In the genomic region with DNA sequence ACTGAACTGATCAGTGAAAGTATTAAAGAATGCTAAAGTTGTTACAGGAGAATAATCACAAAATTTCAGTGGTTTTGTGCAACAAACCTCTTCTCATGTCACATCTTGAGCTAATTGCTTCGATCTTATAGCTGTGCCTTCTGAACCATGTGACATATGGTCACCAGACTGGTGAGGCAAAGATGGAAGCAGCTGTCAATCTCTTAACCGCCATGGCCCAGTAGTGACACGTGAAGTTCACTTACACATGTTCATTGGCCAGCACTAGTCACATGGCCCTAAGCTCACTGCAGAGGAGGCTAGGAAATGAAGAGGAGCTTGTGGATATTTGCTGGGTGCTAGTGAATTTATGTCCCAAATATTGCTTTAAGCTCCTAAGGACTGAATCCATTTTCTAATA, we compare ENCODE assay signal across 20 cellular contexts. TPM values are rescaled to one million over a fixed set of nuclear protein-coding genes. Genes with fewer than 3 reads are reported as not detected.
DNase-seq lines count a peak whose midpoint lies in the region; ATAC-seq and TF ChIP-seq lines count a peak whose summit lies in the region.
"Had no signal": no experiment of that assay in that cellular context is flagged by ENCODE, and none has a peak within 500 bp of the region (broad histone marks: within the 10 kb centered on the region; RNA-seq: fewer than 3 reads in every experiment).

No MANE protein-coding gene starts in this region.

- peaks cover 12% of the 10 kb centered on the region for H3K27me3 Mint-ChIP-seq in glutamatergic neuron (ENCODE audit: unreplicated experiment)
- peaks cover 3% of the 10 kb centered on the region for H3K27me3 Mint-ChIP-seq in activated naive CD4-positive, alpha-beta T cell treated with anti-CD3 and anti-CD28 coated beads for 36 hours (ENCODE audit: low read depth)

- peak overlapping the region; percentile 94 for H3K27ac Mint-ChIP-seq in glutamatergic neuron (ENCODE audit: unreplicated experiment)
- no peak overlapping the region for H3K27ac Mint-ChIP-seq in activated naive CD4-positive, alpha-beta T cell treated with anti-CD3 and anti-CD28 coated beads for 36 hours
- H3K27ac Mint-ChIP-seq: activated naive CD8-positive, alpha-beta T cell treated with anti-CD3 and anti-CD28 coated beads, Interleukin-2, amount 50 U/mL, for 24 hours; T-helper 17 cell had no signal

- no peaks in the 10 kb centered on the region for H3K36me3 Mint-ChIP-seq in glutamatergic neuron (ENCODE audit: unreplicated experiment)
- H3K36me3 Mint-ChIP-seq in activated naive CD4-positive, alpha-beta T cell treated with anti-CD3 and anti-CD28 coated beads for 36 hours (ENCODE audit: low read depth), result no peaks in the 10 kb centered on the region

- H3K9me3 ChIP-seq in left ventricle myocardium inferior (replicated peaks) (no peaks in the 10 kb centered on the region), vagina (no peaks in the 10 kb centered on the region)
- H3K9me3 ChIP-seq: BLaER1 treated with 17β-estradiol and CSF1 and Interleukin-3, amounts not matched to agents 10 nM and 100 nM had no signal

- H3K4me1 ChIP-seq in left ventricle myocardium inferior (peaks cover 40% of the 10 kb centered on the region), vagina (peaks cover 85% of the 10 kb centered on the region)

- DNase-seq in left ventricle myocardium inferior (no peak), Right ventricle myocardium superior (no peak), SK-MEL-5 (ENCODE audit: low read depth, low spot score) (peak; percentile 9), glutamatergic neuron (no peak), vagina (ENCODE audit: extremely low spot score in 2 of 2) (peak in 1 of 2 donors; percentile 58), NCI-H226 (no peak)
- no peak for DNase-seq in activated naive CD4-positive, alpha-beta T cell treated with anti-CD3 and anti-CD28 coated beads for 36 hours
- DNase-seq: activated CD4-positive, alpha-beta T cell treated with anti-CD3 and anti-CD28 coated beads, Interleukin-2, amount 50 U/mL, for 1 hour; activated CD8-positive, alpha-beta memory T cell treated with anti-CD3 and anti-CD28 coated beads, Interleukin-2, amount 50 U/mL, for 4 hours; activated effector memory CD4-positive, alpha-beta T cell treated with Interleukin-2 at 50 U/mL for 16 hours; activated naive CD8-positive, alpha-beta T cell treated with anti-CD3 and anti-CD28 coated beads, Interleukin-2, amount 50 U/mL, for 24 hours; cortex of kidney; NCI-H1105; NCI-H526; occipital lobe; T-helper 17 cell had no signal

- peak overlapping the region; percentile 69 for H3K4me3 Mint-ChIP-seq in glutamatergic neuron (ENCODE audit: unreplicated experiment)
- no peak overlapping the region for H3K4me3 Mint-ChIP-seq in activated naive CD4-positive, alpha-beta T cell treated with anti-CD3 and anti-CD28 coated beads for 36 hours
- H3K4me3 Mint-ChIP-seq: activated naive CD8-positive, alpha-beta T cell treated with anti-CD3 and anti-CD28 coated beads, Interleukin-2, amount 50 U/mL, for 24 hours; T-helper 17 cell had no signal

- H3K27me3 ChIP-seq in left ventricle myocardium inferior (ENCODE audit: low read depth) (peaks cover 21% of the 10 kb centered on the region), vagina (no peaks in the 10 kb centered on the region)
- H3K27me3 ChIP-seq: BLaER1 treated with 17β-estradiol and CSF1 and Interleukin-3, amounts not matched to agents 10 nM and 100 nM; hepatocyte had no signal

- H3K4me3 ChIP-seq in left ventricle myocardium inferior (no peak overlapping the region), vagina (no peak overlapping the region)
- H3K4me3 ChIP-seq: BLaER1 treated with 17β-estradiol and CSF1 and Interleukin-3, amounts not matched to agents 10 nM and 100 nM; hepatocyte had no signal

- CTCF ChIA-PET in activated naive CD4-positive, alpha-beta T cell treated with anti-CD3 and anti-CD28 coated beads for 36 hours (lab: Charles Lee), result interaction anchor here (1.7 kb wide), 1 partner anchor 44 kb away, joined by 6 read pairs; no protein-coding TSS in a partner anchor

- TF ChIP-seq CTCF in left ventricle myocardium inferior (IDR thresholded peaks at IDR 0.05; ENCODE audit: borderline replicate concordance) (no peak), glutamatergic neuron (IDR thresholded peaks at IDR 0.05; ENCODE audit: partially characterized antibody, unreplicated experiment) (no peak), vagina (IDR thresholded peaks at IDR 0.05) (no peak)

- no peak for TF ChIP-seq POLR2A in vagina (IDR thresholded peaks at IDR 0.05)

- H3K27ac ChIP-seq in left ventricle myocardium inferior (replicated peaks) (peak overlapping the region; percentile 66), vagina (peak overlapping the region; percentile 71)
- H3K27ac ChIP-seq: BLaER1 treated with 17β-estradiol and CSF1 and Interleukin-3, amounts not matched to agents 10 nM and 100 nM; hepatocyte had no signal

- H3K4me1 Mint-ChIP-seq in glutamatergic neuron (ENCODE audit: low read depth, unreplicated experiment), result peaks cover 68% of the 10 kb centered on the region
- H3K4me1 Mint-ChIP-seq in activated naive CD4-positive, alpha-beta T cell treated with anti-CD3 and anti-CD28 coated beads for 36 hours (ENCODE audit: low read depth), result peaks cover 14% of the 10 kb centered on the region

- ATAC-seq in Right ventricle myocardium superior (ENCODE audit: poor library complexity), result no peak
- ATAC-seq in GM18858 (IDR thresholded peaks at IDR 0.05; ENCODE audit: unreplicated experiment), result no peak
- ATAC-seq: activated naive CD8-positive, alpha-beta T cell treated with anti-CD3 and anti-CD28 coated beads, Interleukin-2, amount 50 U/mL, for 24 hours; T-helper 17 cell had no signal

- H3K9me3 Mint-ChIP-seq in glutamatergic neuron (ENCODE audit: unreplicated experiment), result peaks cover 18% of the 10 kb centered on the region
- H3K9me3 Mint-ChIP-seq in activated naive CD4-positive, alpha-beta T cell treated with anti-CD3 and anti-CD28 coated beads for 36 hours, result no peaks in the 10 kb centered on the region
- H3K9me3 Mint-ChIP-seq: activated naive CD8-positive, alpha-beta T cell treated with anti-CD3 and anti-CD28 coated beads, Interleukin-2, amount 50 U/mL, for 24 hours had no signal

- in situ Hi-C loops in SK-MEL-5 (cut with HindIII; ENCODE audit: low pct_unique_long_range_greater_than_20kb, low sequenced_read_pairs), result no loop called here

- H3K36me3 ChIP-seq in left ventricle myocardium inferior, result no peaks in the 10 kb centered on the region
- H3K36me3 ChIP-seq in vagina, result no peaks in the 10 kb centered on the region
- H3K36me3 ChIP-seq: BLaER1 treated with 17β-estradiol and CSF1 and Interleukin-3, amounts not matched to agents 10 nM and 100 nM had no signal

- intact Hi-C loops in left ventricle myocardium inferior (cut with micrococcal nuclease) (no loop called here), Right ventricle myocardium superior (cut with DNase I) (no loop called here), vagina (cut with DNase I) (no loop called here)
- intact Hi-C loops in activated naive CD4-positive, alpha-beta T cell treated with anti-CD3 and anti-CD28 coated beads for 36 hours (cut with micrococcal nuclease), result no loop called here

RNA-seq across cellular contexts. Expression of a gene that starts 32.5 kb away (rescaled TPM):
- 6.7 TPM for total RNA-seq in left ventricle myocardium inferior
- total RNA-seq in Right ventricle myocardium superior, result 7.4 TPM
- total RNA-seq in SK-MEL-5 (2014; rRNA removed; shearing (Covaris generic)), result 0.05 TPM in 1 of 2 replicates, not detected in the other
- 0.20 and 3.7 TPM in 2 replicates for polyA plus RNA-seq in SK-MEL-5 (2015; cell fraction: cytosol; rRNA removed)
- 0.05 and 0.23 TPM in 2 replicates for polyA plus RNA-seq in SK-MEL-5 (2015; cell fraction: nucleus; rRNA removed)
- 32.9 TPM for total RNA-seq in glutamatergic neuron (ENCODE audit: unreplicated experiment)
- 93.1 TPM for total RNA-seq in vagina
- total RNA-seq in activated naive CD4-positive, alpha-beta T cell treated with anti-CD3 and anti-CD28 coated beads for 36 hours, result under 1 TPM in 1 of 2 experiments, not detected in 1; 0.29 TPM
- total RNA-seq: HT-29, T-helper 17 cell had no signal
